10 cellular contexts compared by ENCODE assay signal in genomic region chr2:60885683-60886082, GRCh38. TPM values are rescaled to one million over a fixed set of nuclear protein-coding genes. Genes with fewer than 3 reads are reported as not detected.
DNase-seq lines count a peak whose midpoint lies in the region; ATAC-seq and TF ChIP-seq lines count a peak whose summit lies in the region.
"Had no signal": no experiment of that assay in that cellular context is flagged by ENCODE, and none has a peak within 500 bp of the region (broad histone marks: within the 10 kb centered on the region; RNA-seq: fewer than 3 reads in every experiment).

No MANE protein-coding gene starts in this region.

- H3K4me1 ChIP-seq in CD8-positive, alpha-beta memory T cell (ENCODE audit: insufficient read depth, low read length), result peaks cover 31% of the 10 kb centered on the region
- peaks cover 52 to 53% of the 10 kb centered on the region in 2 experiments for H3K4me1 ChIP-seq in neutrophil (ENCODE audit: control insufficient read depth in 1 of 2, insufficient read depth in 1 of 2, low read depth in 1 of 2, low read length in 1 of 2)
- peaks cover 0 to 65% (median 11%) of the 10 kb centered on the region in 3 donors for H3K4me1 ChIP-seq in esophagus squamous epithelium

- TF ChIP-seq CTCF in neutrophil (IDR thresholded peaks at IDR 0.05) (no peak), esophagus squamous epithelium (IDR thresholded peaks at IDR 0.05) (no peak)

- H3K27me3 Mint-ChIP-seq in CD8-positive, alpha-beta memory T cell, result no peaks in the 10 kb centered on the region
- H3K27me3 Mint-ChIP-seq in activated naive CD8-positive, alpha-beta T cell treated with anti-CD3 and anti-CD28 coated beads, Interleukin-2, amount 50 U/mL, for 24 hours, result no peaks in the 10 kb centered on the region

- H3K27ac ChIP-seq in CD8-positive, alpha-beta memory T cell (ENCODE audit: low read depth, low read length), result peak overlapping the region; percentile 60
- H3K27ac ChIP-seq in neutrophil, result peak overlapping the region; percentile 99
- peak overlapping the region in 2 of 4 donors; percentile 97 to 99 for H3K27ac ChIP-seq in esophagus squamous epithelium

- intact Hi-C loops in esophagus squamous epithelium (cut with DNase I), result loop anchor here (10.0 kb wide), 1 partner anchor 109 kb away; no protein-coding TSS in a partner anchor

- DNase-seq in CD8-positive, alpha-beta memory T cell, result no peak
- DNase-seq in HuH-7.5 (ENCODE audit: low spot score), result peak; percentile 46
- no peak for DNase-seq in activated naive CD8-positive, alpha-beta T cell treated with anti-CD3 and anti-CD28 coated beads, Interleukin-2, amount 50 U/mL, for 24 hours
- DNase-seq in HCEC 1CT, result no peak
- DNase-seq in esophagus squamous epithelium (lab: John Stamatoyannopoulos, UW), result no peak
- no peak for DNase-seq in epidermal melanocyte (ENCODE audit: insufficient read length, low spot score)
- DNase-seq: activated CD8-positive, alpha-beta memory T cell treated with anti-CD3 and anti-CD28 coated beads, Interleukin-2, amount 50 U/mL, for 48 hours; effector CD8-positive, alpha-beta T cell; MG63 had no signal

- POLR2A ChIA-PET in CD8-positive, alpha-beta memory T cell (lab: Charles Lee), result no interaction called here

- peak overlapping the region; percentile 28 for H3K4me3 ChIP-seq in CD8-positive, alpha-beta memory T cell (ENCODE audit: low read length)
- H3K4me3 ChIP-seq in neutrophil (ENCODE audit: low read depth in 1 of 2, low read length in 1 of 2) (no peak overlapping the region), esophagus squamous epithelium (peak overlapping the region in 1 of 4 donors; percentile 6)
- H3K4me3 ChIP-seq: MG63 had no signal

- peaks cover 0 to 2% (median 0%) of the 10 kb centered on the region in 5 donors for H3K9me3 Mint-ChIP-seq in CD8-positive, alpha-beta memory T cell
- no peaks in the 10 kb centered on the region for H3K9me3 Mint-ChIP-seq in activated naive CD8-positive, alpha-beta T cell treated with anti-CD3 and anti-CD28 coated beads, Interleukin-2, amount 50 U/mL, for 24 hours

- H3K4me1 Mint-ChIP-seq in CD8-positive, alpha-beta memory T cell, result peaks cover 55 to 75% (median 66%) of the 10 kb centered on the region in 3 donors
- peaks cover 48% of the 10 kb centered on the region for H3K4me1 Mint-ChIP-seq in activated naive CD8-positive, alpha-beta T cell treated with anti-CD3 and anti-CD28 coated beads, Interleukin-2, amount 50 U/mL, for 24 hours

- peaks cover 5 to 47% (median 13%) of the 10 kb centered on the region in 3 donors for H3K36me3 Mint-ChIP-seq in CD8-positive, alpha-beta memory T cell
- H3K36me3 Mint-ChIP-seq in activated naive CD8-positive, alpha-beta T cell treated with anti-CD3 and anti-CD28 coated beads, Interleukin-2, amount 50 U/mL, for 24 hours (ENCODE audit: low read depth), result peaks cover 78% of the 10 kb centered on the region

- H3K9me3 ChIP-seq in CD8-positive, alpha-beta memory T cell (ENCODE audit: low read length), result no peaks in the 10 kb centered on the region
- H3K9me3 ChIP-seq in neutrophil (no peaks in the 10 kb centered on the region), esophagus squamous epithelium (no peaks in the 10 kb centered on the region)
- H3K9me3 ChIP-seq: MG63 had no signal

- H3K27ac Mint-ChIP-seq in CD8-positive, alpha-beta memory T cell, result peak overlapping the region; percentile 6 to 92 (median 83)
- peak overlapping the region; percentile 89 for H3K27ac Mint-ChIP-seq in activated naive CD8-positive, alpha-beta T cell treated with anti-CD3 and anti-CD28 coated beads, Interleukin-2, amount 50 U/mL, for 24 hours

- CTCF ChIA-PET in CD8-positive, alpha-beta memory T cell (lab: Charles Lee), result interaction anchor here (2.0 kb wide), 1 partner anchor 80 kb away, joined by 5 read pairs; no protein-coding TSS in a partner anchor

- 46 to 56% methylated on average over 2 of the region's 2 CpGs for WGBS in esophagus squamous epithelium, 2 donors

- no peak for ATAC-seq in activated naive CD8-positive, alpha-beta T cell treated with anti-CD3 and anti-CD28 coated beads, Interleukin-2, amount 50 U/mL, for 24 hours

- no peak for TF ChIP-seq POLR2A in esophagus squamous epithelium (IDR thresholded peaks at IDR 0.05)

- H3K4me3 Mint-ChIP-seq in CD8-positive, alpha-beta memory T cell, result peak overlapping the region; percentile 70 to 100 (median 74)
- peak overlapping the region; percentile 99 for H3K4me3 Mint-ChIP-seq in activated naive CD8-positive, alpha-beta T cell treated with anti-CD3 and anti-CD28 coated beads, Interleukin-2, amount 50 U/mL, for 24 hours

- no peaks in the 10 kb centered on the region for H3K36me3 ChIP-seq in CD8-positive, alpha-beta memory T cell (ENCODE audit: insufficient read depth, low read length)
- H3K36me3 ChIP-seq in neutrophil, result peaks cover 4% of the 10 kb centered on the region
- H3K36me3 ChIP-seq in esophagus squamous epithelium, result peaks cover 0 to 4% (median 0%) of the 10 kb centered on the region in 3 donors
- H3K36me3 ChIP-seq: MG63 had no signal

- H3K27me3 ChIP-seq in CD8-positive, alpha-beta memory T cell (ENCODE audit: insufficient read depth, low read length, poor library complexity, severe bottlenecking), result no peaks in the 10 kb centered on the region
- no peaks in the 10 kb centered on the region for H3K27me3 ChIP-seq in neutrophil
- no peaks in the 10 kb centered on the region for H3K27me3 ChIP-seq in esophagus squamous epithelium
- H3K27me3 ChIP-seq: MG63 had no signal

RNA-seq across cellular contexts. Expression of gene REL, which starts 4.3 kb away (rescaled TPM):
- 10 to 100 TPM; 45.6 to 47.6 TPM for total RNA-seq in CD8-positive, alpha-beta memory T cell
- polyA plus RNA-seq in CD8-positive, alpha-beta memory T cell, result 25.4 TPM
- total RNA-seq in esophagus squamous epithelium, result 10 to 100 TPM; 16.3 to 20.9 (median 16.8) TPM
